In genomic region chr4:124753941-124754581, GRCh38 we compare ENCODE assay signal across 20 cellular contexts. TPM values are rescaled to one million over a fixed set of nuclear protein-coding genes. Genes with fewer than 3 reads are reported as not detected.
DNase-seq lines count a peak whose midpoint lies in the region; ATAC-seq and TF ChIP-seq lines count a peak whose summit lies in the region.
"Had no signal": no experiment of that assay in that cellular context is flagged by ENCODE, and none has a peak within 500 bp of the region (broad histone marks: within the 10 kb centered on the region; RNA-seq: fewer than 3 reads in every experiment).

No MANE protein-coding gene starts in this region.

- DNase-seq in COR-L47 (lab: John Stamatoyannopoulos, UW) (peak; percentile 16), NCI-H146 (lab: John Stamatoyannopoulos, UW) (peak; percentile 46), RWPE2 (ENCODE audit: low spot score) (no peak), right lobe of liver (peak; percentile 22 to 72 (median 66)), prostate gland (ENCODE audit: low spot score) (no peak), NAMALWA (ENCODE audit: low spot score) (no peak), T-helper 9 cell (no peak), occipital lobe (lab: John Stamatoyannopoulos, UW) (no peak)
- DNase-seq: ACHN; activated CD4-positive, alpha-beta T cell treated with anti-CD3 and anti-CD28 coated beads, Interleukin-2, amount 50 U/mL, for 1 hour; DND-41; effector CD8-positive, alpha-beta T cell; hippocampal formation; NCI-H2107; nephron progenitor cell; NK-92 treated with Interleukin-12 subunit alpha and Interleukin-12 subunit beta, amount 100 ng/mL, for 24 hours had no signal

- H3K27ac ChIP-seq in RWPE2 (ENCODE audit: poor library complexity, severe bottlenecking), result no peak overlapping the region
- H3K27ac ChIP-seq in right lobe of liver, result no peak overlapping the region
- H3K27ac ChIP-seq in prostate gland, result no peak overlapping the region
- H3K27ac ChIP-seq: C4-2B, GM23248, RWPE1, thoracic aorta had no signal

- no peak for TF ChIP-seq CTCF in RWPE2 (IDR thresholded peaks at IDR 0.05; ENCODE audit: poor library complexity, severe bottlenecking)
- no peak for TF ChIP-seq CTCF in right lobe of liver (IDR thresholded peaks at IDR 0.05)
- no peak for TF ChIP-seq CTCF in prostate gland (IDR thresholded peaks at IDR 0.05)

- intact Hi-C loops in right lobe of liver (cut with DNase I), result no loop called here
- intact Hi-C loops in prostate gland (cut with DNase I), result no loop called here

- H3K27me3 ChIP-seq in RWPE2 (ENCODE audit: insufficient read depth, poor library complexity, severe bottlenecking) (no peaks in the 10 kb centered on the region), right lobe of liver (no peaks in the 10 kb centered on the region), prostate gland (replicated peaks; ENCODE audit: insufficient read depth) (no peaks in the 10 kb centered on the region)

- no peaks in the 10 kb centered on the region for H3K9me3 ChIP-seq in RWPE2 (ENCODE audit: severe bottlenecking)
- no peaks in the 10 kb centered on the region for H3K9me3 ChIP-seq in right lobe of liver
- H3K9me3 ChIP-seq in prostate gland, result no peaks in the 10 kb centered on the region
- H3K9me3 ChIP-seq: thoracic aorta had no signal

- ATAC-seq in RWPE2 (ENCODE audit: low read depth) (peak; percentile 36; the same call in 1 of the 3 replicates), right lobe of liver (peak; percentile 98 to 100 (median 99))

- TF ChIP-seq POLR2A in right lobe of liver (IDR thresholded peaks at IDR 0.05), result no peak
- TF ChIP-seq POLR2A in prostate gland (IDR thresholded peaks at IDR 0.05), result no peak

- H3K36me3 ChIP-seq in RWPE2 (ENCODE audit: low read depth) (no peaks in the 10 kb centered on the region), right lobe of liver (no peaks in the 10 kb centered on the region), prostate gland (no peaks in the 10 kb centered on the region)
- H3K36me3 ChIP-seq: thoracic aorta had no signal

- 27% methylated on average over 4 of the region's 4 CpGs for WGBS in right lobe of liver (ENCODE audit: insufficient coverage, low coverage, low lambda C conversion rate, missing lambda C conversion rate)
- 75% methylated on average over 4 of the region's 4 CpGs for WGBS in prostate gland

- H3K4me1 ChIP-seq in RWPE2 (ENCODE audit: insufficient read depth, poor library complexity, severe bottlenecking) (peaks cover 4% of the 10 kb centered on the region), right lobe of liver (peaks cover 0 to 11% (median 4%) of the 10 kb centered on the region in 4 donors), prostate gland (replicated peaks) (no peaks in the 10 kb centered on the region)

- H3K4me3 ChIP-seq in RWPE2 (ENCODE audit: severe bottlenecking) (no peak overlapping the region), right lobe of liver (no peak overlapping the region), prostate gland (no peak overlapping the region)
- H3K4me3 ChIP-seq: GM23248, thoracic aorta had no signal

RNA-seq across cellular contexts. Expression of gene ANKRD50, which starts 41.5 kb away (rescaled TPM):
- total RNA-seq in right lobe of liver, result 1 to 10 TPM; 4.6 to 7.7 (median 5.8) TPM
- 10 to 100 TPM; 28.7 to 33.8 TPM for total RNA-seq in prostate gland
- 114 TPM for total RNA-seq in occipital lobe

Comparison
In these comparisons a context has a peak if more than half of its experiments do, and no peak if none do; other contexts are left out.
1. DNase-seq: peak in COR-L47 (single experiment), NCI-H146 (single experiment) and right lobe of liver (3 of 3); none in RWPE2 (single experiment), prostate gland (single experiment), NAMALWA (single experiment), T-helper 9 cell (single experiment) and occipital lobe (single experiment).